8 cellular contexts compared by ENCODE assay signal in genomic region chr1:29230553-29231378, GRCh38. TPM values are rescaled to one million over a fixed set of nuclear protein-coding genes. Genes with fewer than 3 reads are reported as not detected.
DNase-seq lines count a peak whose midpoint lies in the region; TF ChIP-seq lines count a peak whose summit lies in the region.

Gene MECR, minus strand, starts transcription at chr1:29230934. Its CDS starts 28 bp downstream, at chr1:29230906.

- H3K9me3 ChIP-seq in ovary (no peaks in the 10 kb centered on the region), thymus (ENCODE audit: control insufficient read depth) (no peaks in the 10 kb centered on the region)

- CTCF ChIA-PET in GM10248 (lab: Yijun Ruan, JAX) (interaction anchor here (0.7 to 1.8 kb wide), 11 partner anchors 9 to 349 kb away, joined by 3 to 7 read pairs (median 3); partner anchors contain the start of gene SRSF4), HEK293T (lab: Yijun Ruan, JAX) (interaction anchor here (0.6 to 1.2 kb wide), 2 partner anchors 874 to 946 kb away, joined by 4 to 7 read pairs; no protein-coding TSS in a partner anchor)

- TF ChIP-seq POLR2A in ovary (IDR thresholded peaks at IDR 0.05), result peak; percentile 45

- intact Hi-C loops in ovary (cut with DNase I), result loop anchor here in 2 of 4 donors (10.0 kb wide), 2 partner anchors 854 to 1554 kb away; no protein-coding TSS in a partner anchor

- peak within 1 kb of the TSS; percentile 92 for H3K4me3 ChIP-seq in ovary
- H3K4me3 ChIP-seq in thymus (ENCODE audit: low read length), result peak within 1 kb of the TSS; percentile 61

- H3K4me1 ChIP-seq in ovary (ENCODE audit: insufficient read depth) (peaks cover 2% of the 10 kb centered on the region), thymus (ENCODE audit: control insufficient read depth, insufficient read depth, low read length) (peaks cover 4% of the 10 kb centered on the region)

- peaks cover 3% of the 10 kb centered on the region for H3K27me3 Mint-ChIP-seq in activated naive CD8-positive, alpha-beta T cell
- peaks cover under 1% of the 10 kb centered on the region for H3K27me3 Mint-ChIP-seq in glutamatergic neuron (ENCODE audit: unreplicated experiment)

- no peaks in the 10 kb centered on the region for H3K36me3 Mint-ChIP-seq in activated naive CD8-positive, alpha-beta T cell
- no peaks in the 10 kb centered on the region for H3K36me3 Mint-ChIP-seq in glutamatergic neuron (ENCODE audit: unreplicated experiment)

- H3K9me3 Mint-ChIP-seq in activated naive CD8-positive, alpha-beta T cell (ENCODE audit: low read depth), result no peaks in the 10 kb centered on the region
- H3K9me3 Mint-ChIP-seq in glutamatergic neuron (ENCODE audit: unreplicated experiment), result peaks cover 8% of the 10 kb centered on the region

- POLR2A ChIA-PET in GM10248 (lab: Yijun Ruan, JAX) (interaction anchor here (0.6 kb wide), 2 partner anchors 9 to 322 kb away, joined by 3 to 4 read pairs; no protein-coding TSS in a partner anchor), HEK293T (lab: Yijun Ruan, JAX) (interaction anchor here (0.6 to 4.3 kb wide), 9 partner anchors 9 to 1023 kb away, joined by 3 to 21 read pairs (median 4); partner anchors contain the start of gene SRSF4)

- H3K27me3 ChIP-seq in ovary, result no peaks in the 10 kb centered on the region
- peaks cover 8% of the 10 kb centered on the region for H3K27me3 ChIP-seq in thymus (ENCODE audit: control insufficient read depth, insufficient read depth)

- DNase-seq in GM10248 (ENCODE audit: extremely low spot score) (peak; percentile 97), HEK293T (ENCODE audit: extremely low spot score) (peak; percentile 100), NAMALWA (ENCODE audit: low spot score) (peak; percentile 95), SKM-1 treated with dmso at 0.1 percent for 144 hours (lab: John Stamatoyannopoulos, UW; ENCODE audit: unreplicated experiment) (peak; percentile 89), glutamatergic neuron (peak; percentile 97), ovary (peak; percentile 91 to 97 (median 95))

- H3K4me1 Mint-ChIP-seq in activated naive CD8-positive, alpha-beta T cell (ENCODE audit: low read depth), result peaks cover 24% of the 10 kb centered on the region
- peaks cover 4% of the 10 kb centered on the region for H3K4me1 Mint-ChIP-seq in glutamatergic neuron (ENCODE audit: low read depth, unreplicated experiment)

- no peak for TF ChIP-seq EP300 in ovary (IDR thresholded peaks at IDR 0.05)

- H3K27ac ChIP-seq in ovary (peak within 1 kb of the TSS; percentile 56 to 71), thymus (ENCODE audit: low read depth) (peak within 1 kb of the TSS; percentile 21)

- H3K36me3 ChIP-seq in ovary (no peaks in the 10 kb centered on the region), thymus (ENCODE audit: control insufficient read depth, insufficient read depth) (no peaks in the 10 kb centered on the region)

- WGBS in ovary, 3 donors, result 1 to 2% (median 2%) methylated on average over 45 to 52 of the region's 52 CpGs
- WGBS in thymus, result 3% methylated on average over 52 of the region's 52 CpGs

- TF ChIP-seq CTCF in GM10248 (IDR thresholded peaks at IDR 0.05; ENCODE audit: control extremely low read depth, extremely low read depth, low read depth, missing control alignments) (peak; percentile 50), glutamatergic neuron (IDR thresholded peaks at IDR 0.05; ENCODE audit: partially characterized antibody, unreplicated experiment) (no peak), ovary (IDR thresholded peaks at IDR 0.05) (peak in 2 of 3 donors; percentile 12 to 31)

- peak within 1 kb of the TSS; percentile 94 for H3K4me3 Mint-ChIP-seq in activated naive CD8-positive, alpha-beta T cell
- H3K4me3 Mint-ChIP-seq in glutamatergic neuron (ENCODE audit: unreplicated experiment), result peak within 1 kb of the TSS; percentile 98

- H3K27ac Mint-ChIP-seq in activated naive CD8-positive, alpha-beta T cell, result peak within 1 kb of the TSS; percentile 91
- peak within 1 kb of the TSS; percentile 84 for H3K27ac Mint-ChIP-seq in glutamatergic neuron (ENCODE audit: unreplicated experiment)

TF ChIP-seq in HEK293T, 16 proteins besides CTCF, POLR2A, EP300 and RAD21:
- TF ChIP-seq PKNOX1 (IDR thresholded peaks at IDR 0.05) (no peak), L3MBTL2 (conservative IDR thresholded peaks at IDR 0.05) (peak; percentile 98)

RNA-seq across cellular contexts. Expression of gene MECR, which starts in this region (rescaled TPM):
- total RNA-seq in glutamatergic neuron (ENCODE audit: unreplicated experiment), result 21.4 TPM
- 10 to 100 TPM; 11.9 to 33.9 (median 21.6) TPM for total RNA-seq in ovary
- 10 to 100 TPM; 16.2 to 16.3 TPM for polyA plus RNA-seq in ovary
- 16.5 TPM for polyA plus RNA-seq in thymus

Comparison
In these comparisons a context has a peak if more than half of its experiments do, and no peak if none do; other contexts are left out.
1. Peak in every context shown above with its lines: DNase-seq, H3K4me3 ChIP-seq and H3K27ac ChIP-seq.